Comparison of ENCODE assay signal across 25 cellular contexts in genomic region chr18:46369323-46369722, GRCh38.
DNase-seq lines count a peak whose midpoint lies in the region; ATAC-seq, FAIRE-seq and TF ChIP-seq lines count a peak whose summit lies in the region.
"Had no signal": no experiment of that assay in that cellular context is flagged by ENCODE, and none has a peak within 500 bp of the region (broad histone marks: within the 10 kb centered on the region; RNA-seq: fewer than 3 reads in every experiment).

No MANE protein-coding gene starts in this region.

- ATAC-seq in HG02798 (IDR thresholded peaks at IDR 0.05; ENCODE audit: poor library complexity, unreplicated experiment): no peak
- ATAC-seq: GM12878; lower lobe of right lung; naive thymus-derived CD4-positive, alpha-beta T cell; stimulated activated memory B cell treated with anti-CD40 and anti-IgM and Interleukin-4, amounts not matched to agents 10 μg/mL and 1 μg/mL and 100 μg/mL, for 72 hours; T-cell had no signal

- H3K36me3 ChIP-seq in kidney (ENCODE audit: control insufficient read depth in 1 of 2, insufficient read depth in 2 of 2, low read length in 2 of 2): no peaks in the 10 kb centered on the region
- H3K36me3 ChIP-seq: HAP-1, lower lobe of right lung, SJCRH30 had no signal

- H3K4me1 ChIP-seq in kidney (ENCODE audit: control insufficient read depth in 1 of 2, insufficient read depth in 1 of 2, low read depth in 1 of 2, low read length in 2 of 2): no peaks in the 10 kb centered on the region
- H3K4me1 ChIP-seq: HAP-1, lower lobe of right lung had no signal

- FAIRE-seq in kidney (lab: Jason Lieb, UNC): no peak
- FAIRE-seq: endothelial cell of umbilical vein, GM12878 had no signal

- H3K27ac ChIP-seq in kidney (ENCODE audit: low read depth in 2 of 2, low read length in 2 of 2): no peak overlapping the region
- H3K27ac ChIP-seq: lower lobe of right lung, SJCRH30 had no signal

- intact Hi-C loops in kidney (cut with DNase I): no loop called here

- no peak overlapping the region for H3K4me3 ChIP-seq in epithelial cell of proximal tubule (ENCODE audit: low read depth, low read length)
- no peak overlapping the region for H3K4me3 ChIP-seq in kidney (ENCODE audit: low read length in 2 of 2)
- H3K4me3 ChIP-seq: GM12878, HAP-1, lower lobe of right lung, SJCRH30 had no signal

- H3K9ac ChIP-seq in kidney (ENCODE audit: low read length in 2 of 2): no peak overlapping the region

- peak; percentile 11 for DNase-seq in EH (ENCODE audit: low read depth)
- peak; percentile 18 for DNase-seq in HT1080 (ENCODE audit: low read depth)
- no peak for DNase-seq in epithelial cell of proximal tubule (ENCODE audit: low read depth)
- DNase-seq in kidney: peak; percentile 22
- DNase-seq in erythroblast (lab: John Stamatoyannopoulos, UW): no peak
- DNase-seq in activated gamma-delta T cell (lab: John Stamatoyannopoulos, UW): no peak
- no peak for DNase-seq in amygdala (lab: John Stamatoyannopoulos, UW)
- DNase-seq: activated CD4-positive, alpha-beta memory T cell treated with anti-CD3 and anti-CD28 coated beads for 36 hours; activated CD8-positive, alpha-beta memory T cell treated with anti-CD3 and anti-CD28 coated beads, Interleukin-2, amount 50 U/mL, for 4 hours; activated naive CD4-positive, alpha-beta T cell treated with Interleukin-2 at 50 U/mL for 16 hours; CD8-positive, alpha-beta memory T cell; cerebellar nuclear complex; DMS 273 treated with DMSO at 0.1 percent for 48 hours; EL; lower lobe of right lung; naive thymus-derived CD4-positive, alpha-beta T cell; NCI-H446 treated with DMSO at 0.1 percent for 48 hours; SJCRH30; stimulated activated CD4-positive, alpha-beta T cell treated with anti-CD3 and anti-CD28 coated beads, Interleukin-15, amount 100 ng/mL, for 24 hours; T-cell had no signal

- H3K9me3 ChIP-seq in kidney (ENCODE audit: control insufficient read depth in 1 of 2, low read length in 2 of 2): no peaks in the 10 kb centered on the region
- H3K9me3 ChIP-seq: HAP-1, lower lobe of right lung, SJCRH30 had no signal

- TF ChIP-seq CTCF in epithelial cell of proximal tubule (conservative IDR thresholded peaks at IDR 0.05; ENCODE audit: low read depth, low read length) (peak; percentile 7), kidney (IDR thresholded peaks at IDR 0.05; ENCODE audit: borderline replicate concordance, extremely low read depth, insufficient read depth) (no peak)

- no peak for TF ChIP-seq POLR2A in erythroblast (IDR thresholded peaks at IDR 0.05; ENCODE audit: low read length)

Comparison
In these comparisons a context has a peak if more than half of its experiments do, and no peak if none do; other contexts are left out.
1. DNase-seq: peak in EH (single experiment), HT1080 (single experiment) and kidney (single experiment); none in epithelial cell of proximal tubule (single experiment), erythroblast (0 of 2), activated gamma-delta T cell (single experiment) and amygdala (0 of 56).